ENCODE assay signal across 35 cellular contexts in genomic region chr11:119118227-119118626, GRCh38. TPM values are rescaled to one million over a fixed set of nuclear protein-coding genes. Genes with fewer than 3 reads are reported as not detected.
"Had no signal": no experiment of that assay in that cellular context is flagged by ENCODE, and none has a peak within 500 bp of the region (broad histone marks: within the 10 kb centered on the region; RNA-seq: fewer than 3 reads in every experiment).

No MANE protein-coding gene starts in this region.

- H3K4me3 ChIP-seq: ascending aorta, coronary artery, esophagus muscularis mucosa, gastrocnemius medialis, heart left ventricle had no signal

- FAIRE-seq: bronchial epithelial cell had no signal

- H3K9me3 Mint-ChIP-seq: activated CD4-positive, alpha-beta memory T cell treated with anti-CD3 and anti-CD28 coated beads for 36 hours; activated naive CD4-positive, alpha-beta T cell treated with anti-CD3 and anti-CD28 coated beads, Interleukin-2, amount 10 ng/mL, durations not matched to agents 7 days and 5 days; activated naive CD4-positive, alpha-beta T cell treated with anti-CD3 and anti-CD28 coated beads, Interleukin-2, amount 50 U/mL, for 72 hours; activated naive CD8-positive, alpha-beta T cell treated with anti-CD3 and anti-CD28 coated beads, Interleukin-2, amount 10 ng/mL, durations not matched to agents 7 days and 5 days; activated T-helper 1 cell treated with anti-CD3 and anti-CD28 coated beads, Interleukin-12 subunit alpha, Interleukin-12 subunit beta, Interleukin-2, Interleukin-4 antibody, amounts not matched to agents 30 ng/mL and 10 ng/mL and 1 ng/mL, durations not matched to agents 14 hours and 24 hours and 36 hours; activated T-helper 2 cell treated with anti-CD3 and anti-CD28 coated beads, Interferon-gamma antibody, Interleukin-2, Interleukin-4, amounts not matched to agents 10 μg/mL and 5 μg/mL and 100 μg/mL, durations not matched to agents 14 hours and 24 hours and 36 hours; central memory CD8-positive, alpha-beta T cell; dendritic cell treated with granulocyte-macrophage colony-stimulating factor and Interleukin-4, amounts not matched to agents 40 ng/mL and 50 ng/mL, for 4 days; endodermal cell; T-helper 2 cell treated with Interferon-gamma antibody and Interleukin-4, amounts not matched to agents 5 μg/mL and 100 μg/mL, for 36 hours; WTC11 had no signal

- H3K27me3 Mint-ChIP-seq: activated CD4-positive, alpha-beta memory T cell treated with anti-CD3 and anti-CD28 coated beads for 36 hours; activated CD8-positive, alpha-beta memory T cell treated with anti-CD3 and anti-CD28 coated beads, Interleukin-2, amount 10 ng/mL, durations not matched to agents 7 days and 5 days; activated naive CD4-positive, alpha-beta T cell treated with anti-CD3 and anti-CD28 coated beads, Interleukin-2, amount 10 ng/mL, durations not matched to agents 7 days and 5 days; activated naive CD8-positive, alpha-beta T cell treated with anti-CD3 and anti-CD28 coated beads, Interleukin-2, amount 10 ng/mL, durations not matched to agents 7 days and 5 days; central memory CD8-positive, alpha-beta T cell; dendritic cell treated with granulocyte-macrophage colony-stimulating factor and Interleukin-4, amounts not matched to agents 40 ng/mL and 50 ng/mL, for 4 days; T-helper 17 cell had no signal

- H3K27me3 ChIP-seq: ascending aorta, brain microvascular endothelial cell, dorsolateral prefrontal cortex, esophagus muscularis mucosa, foreskin keratinocyte, gastrocnemius medialis, heart left ventricle had no signal

- H3K27ac Mint-ChIP-seq: activated CD4-positive, alpha-beta memory T cell treated with anti-CD3 and anti-CD28 coated beads for 36 hours; activated CD8-positive, alpha-beta memory T cell treated with anti-CD3 and anti-CD28 coated beads, Interleukin-2, amount 10 ng/mL, durations not matched to agents 7 days and 5 days; activated CD8-positive, alpha-beta T cell treated with anti-CD3 and anti-CD28 coated beads, Interleukin-2, amount 10 ng/mL, durations not matched to agents 7 days and 5 days; activated naive CD4-positive, alpha-beta T cell treated with anti-CD3 and anti-CD28 coated beads, Interleukin-2, amount 50 U/mL, for 72 hours; activated naive CD8-positive, alpha-beta T cell treated with anti-CD3 and anti-CD28 coated beads, Interleukin-2, amount 10 ng/mL, durations not matched to agents 7 days and 5 days; activated T-helper 2 cell treated with anti-CD3 and anti-CD28 coated beads, Interferon-gamma antibody, Interleukin-2, Interleukin-4, amounts not matched to agents 10 μg/mL and 5 μg/mL and 100 μg/mL, durations not matched to agents 14 hours and 24 hours and 36 hours; dendritic cell treated with granulocyte-macrophage colony-stimulating factor and Interleukin-4, amounts not matched to agents 40 ng/mL and 50 ng/mL, for 4 days; endodermal cell; T-helper 2 cell treated with Interferon-gamma antibody and Interleukin-4, amounts not matched to agents 5 μg/mL and 100 μg/mL, for 36 hours; WTC11 had no signal

- ATAC-seq: activated CD8-positive, alpha-beta memory T cell treated with anti-CD3 and anti-CD28 coated beads, Interleukin-2, amount 10 ng/mL, durations not matched to agents 7 days and 5 days; activated CD8-positive, alpha-beta T cell treated with anti-CD3 and anti-CD28 coated beads, Interleukin-2, amount 10 ng/mL, durations not matched to agents 7 days and 5 days; activated naive CD4-positive, alpha-beta T cell treated with anti-CD3 and anti-CD28 coated beads, Interleukin-2, amount 50 U/mL, for 72 hours; foreskin keratinocyte; gastrocnemius medialis; heart left ventricle; T-helper 17 cell; WTC11 had no signal

- H3K4me3 Mint-ChIP-seq: activated CD4-positive, alpha-beta memory T cell treated with anti-CD3 and anti-CD28 coated beads for 36 hours; activated CD8-positive, alpha-beta memory T cell treated with anti-CD3 and anti-CD28 coated beads, Interleukin-2, amount 10 ng/mL, durations not matched to agents 7 days and 5 days; activated CD8-positive, alpha-beta T cell treated with anti-CD3 and anti-CD28 coated beads, Interleukin-2, amount 10 ng/mL, durations not matched to agents 7 days and 5 days; activated naive CD4-positive, alpha-beta T cell treated with anti-CD3 and anti-CD28 coated beads, Interleukin-2, amount 10 ng/mL, durations not matched to agents 7 days and 5 days; activated naive CD8-positive, alpha-beta T cell treated with anti-CD3 and anti-CD28 coated beads, Interleukin-2, amount 10 ng/mL, durations not matched to agents 7 days and 5 days; activated T-helper 1 cell treated with anti-CD3 and anti-CD28 coated beads, Interleukin-12 subunit alpha, Interleukin-12 subunit beta, Interleukin-2, Interleukin-4 antibody, amounts not matched to agents 30 ng/mL and 10 ng/mL and 1 ng/mL, durations not matched to agents 14 hours and 24 hours and 36 hours; central memory CD8-positive, alpha-beta T cell; dendritic cell treated with granulocyte-macrophage colony-stimulating factor and Interleukin-4, amounts not matched to agents 40 ng/mL and 50 ng/mL, for 4 days; endodermal cell; T-helper 17 cell; T-helper 2 cell treated with Interferon-gamma antibody and Interleukin-4, amounts not matched to agents 5 μg/mL and 100 μg/mL, for 36 hours; WTC11 had no signal

- DNase-seq: activated CD4-positive, alpha-beta memory T cell treated with anti-CD3 and anti-CD28 coated beads for 36 hours; activated CD4-positive, alpha-beta T cell treated with anti-CD3 and anti-CD28 coated beads for 1 hour; activated CD4-positive, alpha-beta T cell treated with anti-CD3 and anti-CD28 coated beads for 48 hours; activated CD8-positive, alpha-beta memory T cell treated with anti-CD3 and anti-CD28 coated beads, Interleukin-2, amount 10 ng/mL, durations not matched to agents 7 days and 5 days; activated CD8-positive, alpha-beta memory T cell treated with anti-CD3 and anti-CD28 coated beads, Interleukin-2, amount 50 U/mL, for 4 hours; activated CD8-positive, alpha-beta T cell treated with anti-CD3 and anti-CD28 coated beads, Interleukin-2, amount 10 ng/mL, durations not matched to agents 7 days and 5 days; activated effector memory CD4-positive, alpha-beta T cell treated with anti-CD3 and anti-CD28 coated beads, Interleukin-2, amount 50 U/mL, for 16 hours; activated naive CD4-positive, alpha-beta T cell treated with anti-CD3 and anti-CD28 coated beads, Interleukin-2, amount 10 ng/mL, durations not matched to agents 7 days and 5 days; activated naive CD8-positive, alpha-beta T cell treated with anti-CD3 and anti-CD28 coated beads, Interleukin-2, amount 10 ng/mL, durations not matched to agents 7 days and 5 days; activated T-cell treated with anti-CD3 and anti-CD28 coated beads, Interleukin-2, amount 50 U/mL, for 1 hour; activated T-cell treated with anti-CD3 and anti-CD28 coated beads, Interleukin-2, amount 50 U/mL, for 48 hours; brain microvascular endothelial cell; dorsolateral prefrontal cortex; effector memory CD4-positive, alpha-beta T cell; endodermal cell; erythroblast; foreskin keratinocyte; gastrocnemius medialis; glutamatergic neuron; heart left ventricle; T-helper 1 cell; T-helper 17 cell; T1000 had no signal

- H3K27ac ChIP-seq: ascending aorta, brain microvascular endothelial cell, coronary artery, esophagus muscularis mucosa, foreskin keratinocyte, gastrocnemius medialis, heart left ventricle, VCaP had no signal

- H3K9me3 ChIP-seq: ascending aorta, esophagus muscularis mucosa, gastrocnemius medialis, heart left ventricle had no signal

- H3K4me1 ChIP-seq: foreskin keratinocyte had no signal

RNA-seq across cellular contexts. Expression of gene ABCG4, which starts 30.6 kb away (rescaled TPM):
- total RNA-seq: activated CD4-positive, alpha-beta memory T cell treated with anti-CD3 and anti-CD28 coated beads for 36 hours; activated CD8-positive, alpha-beta memory T cell treated with anti-CD3 and anti-CD28 coated beads, Interleukin-2, amount 10 ng/mL, durations not matched to agents 7 days and 5 days; activated naive CD8-positive, alpha-beta T cell treated with anti-CD3 and anti-CD28 coated beads, Interleukin-2, amount 10 ng/mL, durations not matched to agents 7 days and 5 days; activated T-helper 1 cell treated with anti-CD3 and anti-CD28 coated beads, Interleukin-12 subunit alpha, Interleukin-12 subunit beta, Interleukin-2, Interleukin-4 antibody, amounts not matched to agents 30 ng/mL and 10 ng/mL and 1 ng/mL, durations not matched to agents 14 hours and 24 hours and 36 hours; ascending aorta; gastrocnemius medialis; T-helper 17 cell had no signal
